ENCODE assay signal across 7 cellular contexts in genomic region chrX:20477219-20477618, GRCh38.
"Had no signal": no experiment of that assay in that cellular context is flagged by ENCODE, and none has a peak within 500 bp of the region (broad histone marks: within the 10 kb centered on the region; RNA-seq: fewer than 3 reads in every experiment).

No MANE protein-coding gene starts in this region.

- H3K27ac ChIP-seq: GM23248, HL-60 had no signal

- H3K36me3 ChIP-seq: HAP-1 had no signal

- H3K9ac ChIP-seq: GM23248 had no signal

- DNase-seq: GM23248, GOT3, H7, HFFc6, KBM-7 had no signal

- H3K4me3 ChIP-seq: GM23248, HAP-1 had no signal

- H3K9me3 ChIP-seq: HAP-1 had no signal

- H3K4me1 ChIP-seq: HAP-1 had no signal
